In genomic region chr2:26578581-26578980, GRCh38 we compare ENCODE assay signal across 17 cellular contexts.
"Had no signal": no experiment of that assay in that cellular context is flagged by ENCODE, and none has a peak within 500 bp of the region (broad histone marks: within the 10 kb centered on the region; RNA-seq: fewer than 3 reads in every experiment).

No MANE protein-coding gene starts in this region.

- H3K4me1 ChIP-seq: esophagus muscularis mucosa, gastrocnemius medialis, testis, tibial nerve had no signal

- H3K27ac Mint-ChIP-seq: progenitor cell of endocrine pancreas; stimulated activated naive B cell treated with anti-CD40 and anti-IgM and Interleukin-4, amounts not matched to agents 10 μg/mL and 1 μg/mL and 100 μg/mL, for 72 hours; stimulated activated naive CD8-positive, alpha-beta T cell treated with anti-CD3 and anti-CD28 coated beads, Interleukin-15, amount 100 ng/mL, for 72 hours had no signal

- H3K36me3 Mint-ChIP-seq: naive thymus-derived CD8-positive, alpha-beta T cell; stimulated activated naive B cell treated with anti-CD40 and anti-IgM and Interleukin-4, amounts not matched to agents 10 μg/mL and 1 μg/mL and 100 μg/mL, for 72 hours had no signal

- H3K9me3 ChIP-seq: esophagus muscularis mucosa, gastrocnemius medialis, mucosa of descending colon, ovary, testis, tibial nerve had no signal

- H3K4me3 ChIP-seq: esophagus muscularis mucosa, gastrocnemius medialis, mucosa of descending colon, ovary, testis, tibial nerve had no signal

- H3K36me3 ChIP-seq: esophagus muscularis mucosa, gastrocnemius medialis, ovary, tibial nerve had no signal

- DNase-seq: effector memory CD4-positive, alpha-beta T cell; mammary epithelial cell; right cardiac atrium; stimulated activated CD4-positive, alpha-beta T cell treated with anti-CD3 and anti-CD28 coated beads, Interleukin-2, amount 100 ng/mL, for 24 hours; stimulated activated CD4-positive, alpha-beta T cell treated with anti-CD3 and anti-CD28 coated beads, Interleukin-4, amount 100 ng/mL, for 4 hours; stimulated activated naive B cell treated with anti-CD40 and anti-IgM and Interleukin-4, amounts not matched to agents 10 μg/mL and 1 μg/mL and 100 μg/mL, for 72 hours; stimulated activated naive CD8-positive, alpha-beta T cell treated with anti-CD3 and anti-CD28 coated beads, Interleukin-15, amount 100 ng/mL, for 72 hours; testis had no signal

- H3K4me1 Mint-ChIP-seq: central memory CD8-positive, alpha-beta T cell; naive thymus-derived CD8-positive, alpha-beta T cell; stimulated activated naive CD8-positive, alpha-beta T cell treated with anti-CD3 and anti-CD28 coated beads, Interleukin-15, amount 100 ng/mL, for 72 hours had no signal

- H3K4me3 Mint-ChIP-seq: central memory CD8-positive, alpha-beta T cell; naive thymus-derived CD8-positive, alpha-beta T cell; stimulated activated naive B cell treated with anti-CD40 and anti-IgM and Interleukin-4, amounts not matched to agents 10 μg/mL and 1 μg/mL and 100 μg/mL, for 72 hours; stimulated activated naive CD8-positive, alpha-beta T cell treated with anti-CD3 and anti-CD28 coated beads, Interleukin-15, amount 100 ng/mL, for 72 hours had no signal

- H3K27me3 ChIP-seq: ovary, testis had no signal

- H3K27ac ChIP-seq: epithelial cell of prostate, esophagus muscularis mucosa, gastrocnemius medialis, ovary, testis, tibial nerve had no signal

- H3K9me3 Mint-ChIP-seq: central memory CD8-positive, alpha-beta T cell; naive thymus-derived CD8-positive, alpha-beta T cell; stimulated activated naive B cell treated with anti-CD40 and anti-IgM and Interleukin-4, amounts not matched to agents 10 μg/mL and 1 μg/mL and 100 μg/mL, for 72 hours; stimulated activated naive CD8-positive, alpha-beta T cell treated with anti-CD3 and anti-CD28 coated beads, Interleukin-15, amount 100 ng/mL, for 72 hours had no signal
